29 cellular contexts compared by ENCODE assay signal in the genomic region with DNA sequence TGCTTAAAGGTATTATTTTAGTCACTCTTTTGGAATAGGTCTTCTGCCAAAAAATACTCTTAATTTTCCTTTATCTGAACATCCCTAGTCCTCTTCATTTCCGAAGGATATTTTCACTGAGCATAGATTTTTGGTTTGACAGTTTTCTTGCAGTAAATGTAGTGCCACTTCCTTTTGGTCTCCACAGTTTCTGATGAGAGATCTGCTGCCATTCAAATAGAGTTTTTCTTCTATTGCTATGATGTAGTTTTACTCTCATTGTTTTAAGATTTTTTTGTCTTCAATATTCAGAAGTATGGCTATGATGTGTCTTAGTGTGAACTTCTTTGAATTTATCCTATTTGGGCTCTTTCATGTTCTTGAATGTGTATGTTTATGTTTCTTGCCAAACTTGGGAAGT.
"Had no signal": no experiment of that assay in that cellular context is flagged by ENCODE, and none has a peak within 500 bp of the region (broad histone marks: within the 10 kb centered on the region; RNA-seq: fewer than 3 reads in every experiment).

No MANE protein-coding gene starts in this region.

- ATAC-seq: effector memory CD8-positive, alpha-beta T cell; esophagus mucosa; foreskin keratinocyte; gastrocnemius medialis; gastroesophageal sphincter; heart left ventricle; heart right ventricle had no signal

- H3K36me3 ChIP-seq: colonic mucosa, esophagus muscularis mucosa, esophagus squamous epithelium, gastrocnemius medialis, gastroesophageal sphincter, heart left ventricle, heart right ventricle had no signal

- H3K9me3 ChIP-seq: colonic mucosa, esophagus muscularis mucosa, esophagus squamous epithelium, gastroesophageal sphincter had no signal

- H3K9me3 Mint-ChIP-seq: effector memory CD8-positive, alpha-beta T cell had no signal

- FAIRE-seq: colon, endometrium, endothelial cell of umbilical vein, frontal cortex had no signal

- H3K4me1 Mint-ChIP-seq: endodermal cell had no signal

- H3K4me3 Mint-ChIP-seq: dendritic cell treated with granulocyte-macrophage colony-stimulating factor and Interleukin-4, amounts not matched to agents 40 ng/mL and 50 ng/mL, for 4 days; effector memory CD8-positive, alpha-beta T cell; endodermal cell had no signal

- H3K4me1 ChIP-seq: colonic mucosa, esophagus squamous epithelium, foreskin keratinocyte, gastrocnemius medialis, gastroesophageal sphincter, heart left ventricle, heart right ventricle had no signal

- H3K27ac Mint-ChIP-seq: dendritic cell treated with granulocyte-macrophage colony-stimulating factor and Interleukin-4, amounts not matched to agents 40 ng/mL and 50 ng/mL, for 4 days; effector memory CD8-positive, alpha-beta T cell; endodermal cell had no signal

- H3K4me3 ChIP-seq: colonic mucosa, coronary artery, dorsolateral prefrontal cortex, esophagus muscularis mucosa, esophagus squamous epithelium, gastrocnemius medialis, gastroesophageal sphincter, heart left ventricle, heart right ventricle had no signal

- DNase-seq: colonic mucosa; cortex of kidney; dermis blood vessel endothelial cell; dorsolateral prefrontal cortex; effector CD4-positive, alpha-beta T cell; effector CD8-positive, alpha-beta T cell; effector memory CD4-positive, alpha-beta T cell; effector memory CD8-positive, alpha-beta T cell; endodermal cell; erythroblast; esophagus squamous epithelium; foreskin fibroblast; foreskin keratinocyte; foreskin melanocyte; gastrocnemius medialis; glutamatergic neuron; head of caudate nucleus; heart left ventricle; heart right ventricle had no signal

- H3K27me3 ChIP-seq: colonic mucosa, dorsolateral prefrontal cortex, esophagus muscularis mucosa, esophagus squamous epithelium, foreskin keratinocyte, gastrocnemius medialis, gastroesophageal sphincter, heart left ventricle, heart right ventricle had no signal

- H3K27ac ChIP-seq: colonic mucosa, coronary artery, dorsolateral prefrontal cortex, epithelial cell of prostate, esophagus muscularis mucosa, esophagus squamous epithelium, foreskin keratinocyte, gastrocnemius medialis, gastroesophageal sphincter, heart left ventricle, heart right ventricle had no signal
